In genomic region chr11:836274-836673, GRCh38 we compare ENCODE assay signal across 19 cellular contexts. TPM values are rescaled to one million over a fixed set of nuclear protein-coding genes. Genes with fewer than 3 reads are reported as not detected.
DNase-seq lines count a peak whose midpoint lies in the region; ATAC-seq and TF ChIP-seq lines count a peak whose summit lies in the region.
"Had no signal": no experiment of that assay in that cellular context is flagged by ENCODE, and none has a peak within 500 bp of the region (broad histone marks: within the 10 kb centered on the region; RNA-seq: fewer than 3 reads in every experiment).

No MANE protein-coding gene starts in this region.

- no peak for TF ChIP-seq POLR2A in HCT116 (IDR thresholded peaks at IDR 0.05; ENCODE audit: borderline replicate concordance, extremely low read depth, insufficient read depth, insufficient read length)

- no peak overlapping the region for H3K9ac ChIP-seq in HCT116 (ENCODE audit: low read length)

- no peak overlapping the region for H2AFZ ChIP-seq in HCT116 (ENCODE audit: low read depth, low read length, poor library complexity, severe bottlenecking)
- H2AFZ ChIP-seq: hepatocyte had no signal

- H3K79me2 ChIP-seq in HCT116 (ENCODE audit: insufficient read depth, low read length), result peaks cover 80% of the 10 kb centered on the region

- H3K9me3 ChIP-seq in HCT116 (ENCODE audit: control insufficient read depth in 1 of 2, insufficient read depth in 1 of 2, low read depth in 1 of 2, low read length in 2 of 2), result no peaks in the 10 kb centered on the region

- H3K4me2 ChIP-seq in HCT116 (ENCODE audit: low read length), result no peak overlapping the region
- H3K4me2 ChIP-seq: hepatocyte had no signal

- TF ChIP-seq CTCF in HCT116 (IDR thresholded peaks at IDR 0.05 in 2 of 3, conservative IDR thresholded peaks at IDR 0.05 in 1 of 3; ENCODE audit: borderline replicate concordance in 1 of 3, insufficient read depth in 1 of 3, low read depth in 2 of 3, low read length in 2 of 3), result no peak

- POLR2A ChIA-PET in HCT116 (lab: Charles Lee), result no interaction called here

- no peaks in the 10 kb centered on the region for H3K27me3 ChIP-seq in HCT116 (ENCODE audit: insufficient read depth, low read length)
- H3K27me3 ChIP-seq: hepatocyte had no signal

- H3K4me1 ChIP-seq in HCT116 (ENCODE audit: control insufficient read depth in 1 of 2, insufficient read depth in 2 of 2, low read length in 2 of 2), result peaks cover 43 to 84% of the 10 kb centered on the region in 2 experiments

- BruUV-seq in HCT116 (replicated peaks; lab: Mats Ljungman, UMichigan), result no TSS peak

- intact Hi-C loops in HCT116 (cut with micrococcal nuclease), result no loop called here

- CTCF ChIA-PET in HCT116 (lab: Charles Lee), result no interaction called here

- ATAC-seq in HCT116 (no peak), HG03432 (IDR thresholded peaks at IDR 0.05; ENCODE audit: unreplicated experiment) (no peak)
- ATAC-seq: stimulated activated effector memory CD8-positive, alpha-beta T cell treated with anti-CD3 and anti-CD28 coated beads, Interleukin-12 subunit alpha, Interleukin-12 subunit beta, amount 100 ng/mL, for 72 hours had no signal

- peaks cover 3 to 44% of the 10 kb centered on the region in 2 experiments; a peak in 3 of 4 replicates for H3K36me3 ChIP-seq in HCT116 (ENCODE audit: control insufficient read depth in 1 of 2, insufficient read depth in 2 of 2, low read length in 2 of 2)

- DNase-seq in HCT116 (ENCODE audit: low read depth, low spot score) (no peak), epithelial cell of prostate (ENCODE audit: low read depth, low spot score) (no peak), DMS53 (lab: John Stamatoyannopoulos, UW) (no peak)
- DNase-seq: activated CD4-positive, alpha-beta T cell treated with anti-CD3 and anti-CD28 coated beads for 48 hours; activated naive CD8-positive, alpha-beta T cell treated with anti-CD3 and anti-CD28 coated beads, Interleukin-2, amount 10 ng/mL, durations not matched to agents 7 days and 5 days; cortex of kidney; DMS 273 treated with DMSO at 0.1 percent for 48 hours; GDM1; islet precursor cell; NCI-H2171 treated with DMSO at 0.1 percent for 48 hours; NCI-H69; occipital lobe; retina; T-helper 1 cell had no signal

- TF ChIP-seq RAD21 in HCT116 (IDR thresholded peaks at IDR 0.05; ENCODE audit: low read depth), result no peak

- no peaks in the 10 kb centered on the region for H3K9me2 ChIP-seq in HCT116 (ENCODE audit: insufficient read depth)

- H4K20me1 ChIP-seq in HCT116 (ENCODE audit: insufficient read depth), result peaks cover 23% of the 10 kb centered on the region; the same call in 1 of the 2 replicates

- no peak overlapping the region for H3K4me3 ChIP-seq in HCT116 (replicated peaks in 1 of 2; ENCODE audit: low read depth in 1 of 2, low read length in 2 of 2)
- H3K4me3 ChIP-seq: hepatocyte, lung had no signal

- H3K27ac ChIP-seq in HCT116 (ENCODE audit: low read depth, low read length) (peak overlapping the region; percentile 97), epithelial cell of prostate (peak overlapping the region; percentile 96)
- H3K27ac ChIP-seq: hepatocyte, HL-60 had no signal

- RAD21 ChIA-PET in HCT116 (lab: Charles Lee; ENCODE audit: low non-redundant PET in 1 of 2, low total read pairs in 2 of 2, uncharacterized antibody in 2 of 2, unreplicated experiment in 2 of 2), result no interaction called here

TF ChIP-seq in HCT116, 20 proteins besides CTCF, POLR2A, EP300 and RAD21:
- TF ChIP-seq JUND (IDR thresholded peaks at IDR 0.05), result no peak
- TF ChIP-seq EGR1 (IDR thresholded peaks at IDR 0.05; ENCODE audit: low read depth), result no peak
- no peak for TF ChIP-seq POLR2AphosphoS5 (IDR thresholded peaks at IDR 0.05; ENCODE audit: low read depth, low read length)
- no peak for TF ChIP-seq TCF7L2 (IDR thresholded peaks at IDR 0.05; ENCODE audit: borderline replicate concordance, extremely low read depth, insufficient read depth, insufficient read length)
- TF ChIP-seq, protein P1, sequence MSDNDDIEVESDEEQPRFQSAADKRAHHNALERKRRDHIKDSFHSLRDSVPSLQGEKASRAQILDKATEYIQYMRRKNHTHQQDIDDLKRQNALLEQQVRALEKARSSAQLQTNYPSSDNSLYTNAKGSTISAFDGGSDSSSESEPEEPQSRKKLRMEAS (IDR thresholded peaks at IDR 0.05), result no peak
- no peak for TF ChIP-seq FOSL1 (IDR thresholded peaks at IDR 0.05; ENCODE audit: low read depth)
- no peak for TF ChIP-seq SRF (IDR thresholded peaks at IDR 0.05; ENCODE audit: low read depth)
- TF ChIP-seq, protein P2, sequence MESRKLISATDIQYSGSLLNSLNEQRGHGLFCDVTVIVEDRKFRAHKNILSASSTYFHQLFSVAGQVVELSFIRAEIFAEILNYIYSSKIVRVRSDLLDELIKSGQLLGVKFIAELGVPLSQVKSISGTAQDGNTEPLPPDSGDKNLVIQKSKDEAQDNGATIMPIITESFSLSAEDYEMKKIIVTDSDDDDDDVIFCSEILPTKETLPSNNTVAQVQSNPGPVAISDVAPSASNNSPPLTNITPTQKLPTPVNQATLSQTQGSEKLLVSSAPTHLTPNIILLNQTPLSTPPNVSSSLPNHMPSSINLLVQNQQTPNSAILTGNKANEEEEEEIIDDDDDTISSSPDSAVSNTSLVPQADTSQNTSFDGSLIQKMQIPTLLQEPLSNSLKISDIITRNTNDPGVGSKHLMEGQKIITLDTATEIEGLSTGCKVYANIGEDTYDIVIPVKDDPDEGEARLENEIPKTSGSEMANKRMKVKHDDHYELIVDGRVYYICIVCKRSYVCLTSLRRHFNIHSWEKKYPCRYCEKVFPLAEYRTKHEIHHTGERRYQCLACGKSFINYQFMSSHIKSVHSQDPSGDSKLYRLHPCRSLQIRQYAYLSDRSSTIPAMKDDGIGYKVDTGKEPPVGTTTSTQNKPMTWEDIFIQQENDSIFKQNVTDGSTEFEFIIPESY (IDR thresholded peaks at IDR 0.05; ENCODE audit: extremely low read depth, insufficient replicate concordance, low read length), result no peak
- no peak for TF ChIP-seq EZH2phosphoT487 (IDR thresholded peaks at IDR 0.05; ENCODE audit: borderline replicate concordance)
- no peak for TF ChIP-seq EZH2 (IDR thresholded peaks at IDR 0.05)
- no peak for TF ChIP-seq ELF1 (IDR thresholded peaks at IDR 0.05; ENCODE audit: borderline replicate concordance, low read depth)
- no peak for TF ChIP-seq YY1 (IDR thresholded peaks at IDR 0.05; ENCODE audit: extremely low read depth, insufficient replicate concordance, low read depth, low read length)
- no peak for TF ChIP-seq SP1 (IDR thresholded peaks at IDR 0.05; ENCODE audit: low read depth)
- TF ChIP-seq ZNF274 (IDR thresholded peaks at IDR 0.05; ENCODE audit: low read depth, low read length), result no peak
- TF ChIP-seq ATF3 (IDR thresholded peaks at IDR 0.05), result no peak
- no peak for TF ChIP-seq SIN3A (IDR thresholded peaks at IDR 0.05; ENCODE audit: low read depth)
- no peak for TF ChIP-seq REST (IDR thresholded peaks at IDR 0.05; ENCODE audit: low read depth)
- TF ChIP-seq CBX3 (IDR thresholded peaks at IDR 0.05; ENCODE audit: low read depth), result no peak

RNA-seq across cellular contexts. Expression of gene CD151, which starts 3.5 kb away (rescaled TPM):
- 296 TPM for total RNA-seq in HCT116 (2021; ENCODE audit: unreplicated experiment)
- 435 and 571 TPM in 2 replicates for polyA plus RNA-seq in HCT116 (2012)

RNA-seq across cellular contexts. Expression of gene POLR2L, which starts 6.1 kb away (rescaled TPM):
- 211 TPM for total RNA-seq in HCT116 (2021; ENCODE audit: unreplicated experiment)
- 308 and 311 TPM in 2 replicates for polyA plus RNA-seq in HCT116 (2012)

RNA-seq across cellular contexts. Expression of gene TSPAN4, which starts 6.4 kb away (rescaled TPM):
- 50.3 TPM for total RNA-seq in HCT116 (2021; ENCODE audit: unreplicated experiment)
- polyA plus RNA-seq in HCT116 (2012), result 61.5 and 64.3 TPM in 2 replicates

RNA-seq across cellular contexts. Expression of gene CRACR2B, which starts 8.6 kb away (rescaled TPM):
- 11.8 TPM for total RNA-seq in HCT116 (2021; ENCODE audit: unreplicated experiment)
- polyA plus RNA-seq in HCT116 (2012), result 9.1 and 10.2 TPM in 2 replicates

RNA-seq across cellular contexts. Expression of gene PNPLA2, which starts 17.6 kb away (rescaled TPM):
- 124 TPM for total RNA-seq in HCT116 (2021; ENCODE audit: unreplicated experiment)
- polyA plus RNA-seq in HCT116 (2012), result 115 and 142 TPM in 2 replicates
